Comparison of ENCODE assay signal across 9 cellular contexts in genomic region chr7:74230446-74231231, GRCh38. TPM values are rescaled to one million over a fixed set of nuclear protein-coding genes. Genes with fewer than 3 reads are reported as not detected.
DNase-seq lines count a peak whose midpoint lies in the region; ATAC-seq and TF ChIP-seq lines count a peak whose summit lies in the region.
"Had no signal": no experiment of that assay in that cellular context is flagged by ENCODE, and none has a peak within 500 bp of the region (broad histone marks: within the 10 kb centered on the region; RNA-seq: fewer than 3 reads in every experiment).

No MANE protein-coding gene starts in this region.

- no peaks in the 10 kb centered on the region for H3K9me3 ChIP-seq in Peyer's patch

- peak overlapping the region; percentile 13 for H3K4me3 Mint-ChIP-seq in stimulated activated naive CD8-positive, alpha-beta T cell treated with anti-CD3 and anti-CD28 coated beads, Interleukin-15, Interleukin-2, amounts not matched to agents 100 ng/mL and 50 ng/mL, for 24 hours
- H3K4me3 Mint-ChIP-seq in stimulated activated naive CD8-positive, alpha-beta T cell treated with anti-CD3 and anti-CD28 coated beads, Interleukin-15, amount 100 ng/mL, for 72 hours: no peak overlapping the region

- H3K36me3 Mint-ChIP-seq in stimulated activated naive CD8-positive, alpha-beta T cell treated with anti-CD3 and anti-CD28 coated beads, Interleukin-15, Interleukin-2, amounts not matched to agents 100 ng/mL and 50 ng/mL, for 24 hours (ENCODE audit: low read depth): peaks cover 58% of the 10 kb centered on the region

- no peak for TF ChIP-seq CTCF in Peyer's patch (IDR thresholded peaks at IDR 0.05)

- H3K27ac ChIP-seq in Peyer's patch: peak overlapping the region in 1 of 4 donors; percentile 69

- peaks cover 0 to 30% (median 0%) of the 10 kb centered on the region in 3 donors for H3K36me3 ChIP-seq in Peyer's patch

- peak overlapping the region; percentile 70 for H3K27ac Mint-ChIP-seq in stimulated activated naive CD8-positive, alpha-beta T cell treated with anti-CD3 and anti-CD28 coated beads, Interleukin-15, Interleukin-2, amounts not matched to agents 100 ng/mL and 50 ng/mL, for 24 hours
- peak overlapping the region in 1 of 2 donors; percentile 74 for H3K27ac Mint-ChIP-seq in stimulated activated naive CD8-positive, alpha-beta T cell treated with anti-CD3 and anti-CD28 coated beads, Interleukin-15, amount 100 ng/mL, for 72 hours

- H3K27me3 Mint-ChIP-seq in stimulated activated naive CD8-positive, alpha-beta T cell treated with anti-CD3 and anti-CD28 coated beads, Interleukin-15, Interleukin-2, amounts not matched to agents 100 ng/mL and 50 ng/mL, for 24 hours: no peaks in the 10 kb centered on the region
- no peaks in the 10 kb centered on the region for H3K27me3 Mint-ChIP-seq in stimulated activated naive CD8-positive, alpha-beta T cell treated with anti-CD3 and anti-CD28 coated beads, Interleukin-15, amount 100 ng/mL, for 72 hours

- ATAC-seq in stimulated activated naive CD8-positive, alpha-beta T cell treated with anti-CD3 and anti-CD28 coated beads, Interleukin-15, amount 100 ng/mL, for 72 hours: no peak
- peak; percentile 18 for ATAC-seq in HG02943 (IDR thresholded peaks at IDR 0.05; ENCODE audit: low read depth, unreplicated experiment)

- no peak for TF ChIP-seq POLR2A in Peyer's patch (IDR thresholded peaks at IDR 0.05)

- no peaks in the 10 kb centered on the region for H3K9me3 Mint-ChIP-seq in stimulated activated naive CD8-positive, alpha-beta T cell treated with anti-CD3 and anti-CD28 coated beads, Interleukin-15, Interleukin-2, amounts not matched to agents 100 ng/mL and 50 ng/mL, for 24 hours
- no peaks in the 10 kb centered on the region for H3K9me3 Mint-ChIP-seq in stimulated activated naive CD8-positive, alpha-beta T cell treated with anti-CD3 and anti-CD28 coated beads, Interleukin-15, amount 100 ng/mL, for 72 hours

- no peak overlapping the region for H3K4me3 ChIP-seq in Peyer's patch

- H3K27me3 ChIP-seq in Peyer's patch: no peaks in the 10 kb centered on the region

- peaks cover 30% of the 10 kb centered on the region for H3K4me1 Mint-ChIP-seq in stimulated activated naive CD8-positive, alpha-beta T cell treated with anti-CD3 and anti-CD28 coated beads, Interleukin-15, Interleukin-2, amounts not matched to agents 100 ng/mL and 50 ng/mL, for 24 hours (ENCODE audit: low read depth)
- H3K4me1 Mint-ChIP-seq in stimulated activated naive CD8-positive, alpha-beta T cell treated with anti-CD3 and anti-CD28 coated beads, Interleukin-15, amount 100 ng/mL, for 72 hours: no peaks in the 10 kb centered on the region

- no peaks in the 10 kb centered on the region for H3K4me1 ChIP-seq in Peyer's patch

- DNase-seq in stimulated activated naive CD8-positive, alpha-beta T cell treated with anti-CD3 and anti-CD28 coated beads, Interleukin-15, amount 100 ng/mL, for 72 hours: no peak
- peak in 2 of 3 donors; percentile 62 to 65 for DNase-seq in Peyer's patch
- DNase-seq in RPMI8226: no peak
- no peak for DNase-seq in hypothalamus (lab: John Stamatoyannopoulos, UW)
- no peak for DNase-seq in NCI-H1048 (lab: John Stamatoyannopoulos, UW)
- DNase-seq in SHP77 (lab: John Stamatoyannopoulos, UW): no peak
- DNase-seq: Kasumi-1 had no signal

RNA-seq across cellular contexts. Expression of gene LAT2, which starts 20.8 kb away (rescaled TPM):
- total RNA-seq in Peyer's patch: 10 to 100 TPM in 1 of 4 donors, 1 to 10 TPM in 3; 1.1 to 16.5 (median 4.8) TPM

RNA-seq across cellular contexts. Expression of gene RFC2, which starts 23.6 kb away (rescaled TPM):
- total RNA-seq in Peyer's patch: 10 to 100 TPM in 1 of 4 donors, 1 to 10 TPM in 3; 5.8 to 23.1 (median 7.3) TPM

RNA-seq across cellular contexts. Expression of gene EIF4H, which starts 56.5 kb away (rescaled TPM):
- 100 to 1,000 TPM; 131 to 172 (median 149) TPM for total RNA-seq in Peyer's patch

RNA-seq across cellular contexts. Expression of gene CLIP2, which starts 58.6 kb away (rescaled TPM):
- 100 to 1,000 TPM in 1 of 4 donors, 10 to 100 TPM in 3; 35.4 to 212 (median 76.6) TPM for total RNA-seq in Peyer's patch

Comparison
In these comparisons a context has a peak if more than half of its experiments do, and no peak if none do; other contexts are left out.
1. DNase-seq: peak in Peyer's patch (2 of 3); none in stimulated activated naive CD8-positive, alpha-beta T cell treated with anti-CD3 and anti-CD28 coated beads, Interleukin-15, amount 100 ng/mL, for 72 hours (0 of 2), RPMI8226 (single experiment), hypothalamus (0 of 51), NCI-H1048 (single experiment) and SHP77 (0 of 2).